Comparison of ENCODE assay signal across 8 cellular contexts in genomic region chr1:181142096-181143043, GRCh38. TPM values are rescaled to one million over a fixed set of nuclear protein-coding genes. Genes with fewer than 3 reads are reported as not detected.
A peak's percentile ranks its signal among the peaks of the same experiment; 100 is the strongest.
DNase-seq lines count a peak whose midpoint lies in the region; ATAC-seq and TF ChIP-seq lines count a peak whose summit lies in the region.

No MANE protein-coding gene starts in this region.

- no peak overlapping the region for H3K23ac ChIP-seq in mesendoderm (ENCODE audit: low read length)

- H3K4me3 Mint-ChIP-seq in CD14-positive monocyte = peak overlapping the region; percentile 64 to 65

- peak overlapping the region; percentile 4 for H3K4me2 ChIP-seq in mesendoderm (ENCODE audit: low read length)

- H3K56ac ChIP-seq in mesendoderm (ENCODE audit: low read length) = peak overlapping the region; percentile 45

- intact Hi-C loops in CD14-positive monocyte (cut with micrococcal nuclease) = loop anchor here (2.0 to 5.0 kb wide), 5 partner anchors 35 to 120 kb away; partner anchors contain the start of gene STX6 (in 1 of the 2)

- no peak overlapping the region for H3K4me3 ChIP-seq in effector memory CD4-positive, alpha-beta T cell (ENCODE audit: insufficient read depth, low read depth, low read length, poor library complexity, severe bottlenecking)
- no peak overlapping the region for H3K4me3 ChIP-seq in mesendoderm (ENCODE audit: low read length)

- peaks cover 2 to 8% of the 10 kb centered on the region in 2 donors for H3K36me3 Mint-ChIP-seq in CD14-positive monocyte

- H3K27me3 ChIP-seq in effector memory CD4-positive, alpha-beta T cell (replicated peaks; ENCODE audit: control insufficient read depth, insufficient read depth, low read length, poor library complexity, severe bottlenecking) = no peaks in the 10 kb centered on the region
- H3K27me3 ChIP-seq in mesendoderm (ENCODE audit: insufficient read depth, low read length, poor library complexity) = no peaks in the 10 kb centered on the region

- H3K9me3 ChIP-seq in effector memory CD4-positive, alpha-beta T cell (ENCODE audit: control insufficient read depth, low read length) = no peaks in the 10 kb centered on the region

- ATAC-seq in GM19455 (IDR thresholded peaks at IDR 0.05; ENCODE audit: unreplicated experiment) = peak; percentile 84

- H2AK5ac ChIP-seq in mesendoderm (ENCODE audit: low read length) = no peak overlapping the region

- no peaks in the 10 kb centered on the region for H3K36me3 ChIP-seq in effector memory CD4-positive, alpha-beta T cell (ENCODE audit: control insufficient read depth, insufficient read depth, low read length)
- H3K36me3 ChIP-seq in mesendoderm (ENCODE audit: control insufficient read depth, insufficient read depth, low read length) = no peaks in the 10 kb centered on the region

- no peaks in the 10 kb centered on the region for H3K79me2 ChIP-seq in mesendoderm (ENCODE audit: control insufficient read depth, insufficient read depth, low read length)

- H2BK15ac ChIP-seq in mesendoderm (replicated peaks; ENCODE audit: low read depth) = no peak overlapping the region

- peaks cover 19% of the 10 kb centered on the region for H3K4me1 ChIP-seq in effector memory CD4-positive, alpha-beta T cell (ENCODE audit: control insufficient read depth, insufficient read depth, low read length, poor library complexity, severe bottlenecking)
- no peaks in the 10 kb centered on the region for H3K4me1 ChIP-seq in mesendoderm (ENCODE audit: control insufficient read depth, low read depth, low read length)

- H3K27me3 Mint-ChIP-seq in CD14-positive monocyte (ENCODE audit: low read depth in 3 of 3) = peaks cover 1 to 6% (median 5%) of the 10 kb centered on the region in 3 donors

- peak overlapping the region; percentile 35 for H3K18ac ChIP-seq in mesendoderm (ENCODE audit: low read length)

- peaks cover 59% of the 10 kb centered on the region for H3K4me1 Mint-ChIP-seq in CD14-positive monocyte

- peak overlapping the region; percentile 51 to 91 (median 82) for H3K27ac Mint-ChIP-seq in CD14-positive monocyte

- peak; percentile 88 for TF ChIP-seq CTCF in CD14-positive monocyte (IDR thresholded peaks at IDR 0.05)

- H3K27ac ChIP-seq in effector memory CD4-positive, alpha-beta T cell (ENCODE audit: insufficient read depth, low read length, poor library complexity, severe bottlenecking) = no peak overlapping the region
- H3K27ac ChIP-seq in mesendoderm (ENCODE audit: low read depth, low read length) = no peak overlapping the region

- H3K79me1 ChIP-seq in mesendoderm (ENCODE audit: low read length) = no peaks in the 10 kb centered on the region

- H3K4ac ChIP-seq in mesendoderm (ENCODE audit: low read depth, low read length) = no peak overlapping the region

- no peak overlapping the region for H2BK120ac ChIP-seq in mesendoderm (ENCODE audit: low read depth, low read length)

- H3K9ac ChIP-seq in mesendoderm (ENCODE audit: low read length) = peak overlapping the region; percentile 16

- no peak overlapping the region for H4K8ac ChIP-seq in mesendoderm (ENCODE audit: low read depth, low read length)

- no CpG with 5 or more reads among the region's 25 CpGs for WGBS in mesendoderm (ENCODE audit: extremely low coverage, insufficient coverage, low lambda C conversion rate)

- no peak overlapping the region for H2BK5ac ChIP-seq in mesendoderm (ENCODE audit: low read length)

- H4K5ac ChIP-seq in mesendoderm (ENCODE audit: low read length) = no peak overlapping the region

- peaks cover 0 to 5% (median 2%) of the 10 kb centered on the region in 7 donors for H3K9me3 Mint-ChIP-seq in CD14-positive monocyte

- DNase-seq in CD14-positive monocyte (ENCODE audit: low spot score) (peak; percentile 88), HS-5 (ENCODE audit: low read depth) (peak; percentile 45), NCI-H82 treated with DMSO at 0.1 percent for 48 hours (lab: John Stamatoyannopoulos, UW; ENCODE audit: unreplicated experiment) (peak; percentile 50), mesendoderm (peak; percentile 90)
- DNase-seq in activated CD8-positive, alpha-beta memory T cell treated with anti-CD3 and anti-CD28 coated beads for 24 hours = peak; percentile 97
- DNase-seq in effector memory CD4-positive, alpha-beta T cell = peak; percentile 70 to 78 (median 77)
- peak; percentile 89 for DNase-seq in stimulated activated CD8-positive, alpha-beta memory T cell treated with anti-CD3 and anti-CD28 coated beads, Interleukin-15, amount 100 ng/mL, for 24 hours (ENCODE audit: low read depth)

RNA-seq across cellular contexts. Expression of gene IER5, which starts 53.9 kb away (rescaled TPM):
- 10 to 100 TPM; 13.7 to 29.0 TPM for polyA plus RNA-seq in CD14-positive monocyte
- 3.5 TPM for polyA plus RNA-seq in mesendoderm (2013, experiment 1 of 2)
- polyA plus RNA-seq in mesendoderm (2013, experiment 2 of 2) = 3.2 TPM

Comparison
In these comparisons a context has a peak if more than half of its experiments do, and no peak if none do; other contexts are left out.
1. DNase-seq: peak in every context shown above with its lines; median percentile 97 in activated CD8-positive, alpha-beta memory T cell treated with anti-CD3 and anti-CD28 coated beads for 24 hours; 90 in mesendoderm; 89 in stimulated activated CD8-positive, alpha-beta memory T cell treated with anti-CD3 and anti-CD28 coated beads, Interleukin-15, amount 100 ng/mL, for 24 hours; 88 in CD14-positive monocyte; 77 in effector memory CD4-positive, alpha-beta T cell; 50 in NCI-H82 treated with DMSO at 0.1 percent for 48 hours; 45 in HS-5.